8 cellular contexts compared by ENCODE assay signal in genomic region chrX:118345401-118346257, GRCh38. TPM values are rescaled to one million over a fixed set of nuclear protein-coding genes. Genes with fewer than 3 reads are reported as not detected.
A peak's percentile ranks its signal among the peaks of the same experiment; 100 is the strongest.
DNase-seq lines count a peak whose midpoint lies in the region; ATAC-seq and TF ChIP-seq lines count a peak whose summit lies in the region.

A gene with protein sequence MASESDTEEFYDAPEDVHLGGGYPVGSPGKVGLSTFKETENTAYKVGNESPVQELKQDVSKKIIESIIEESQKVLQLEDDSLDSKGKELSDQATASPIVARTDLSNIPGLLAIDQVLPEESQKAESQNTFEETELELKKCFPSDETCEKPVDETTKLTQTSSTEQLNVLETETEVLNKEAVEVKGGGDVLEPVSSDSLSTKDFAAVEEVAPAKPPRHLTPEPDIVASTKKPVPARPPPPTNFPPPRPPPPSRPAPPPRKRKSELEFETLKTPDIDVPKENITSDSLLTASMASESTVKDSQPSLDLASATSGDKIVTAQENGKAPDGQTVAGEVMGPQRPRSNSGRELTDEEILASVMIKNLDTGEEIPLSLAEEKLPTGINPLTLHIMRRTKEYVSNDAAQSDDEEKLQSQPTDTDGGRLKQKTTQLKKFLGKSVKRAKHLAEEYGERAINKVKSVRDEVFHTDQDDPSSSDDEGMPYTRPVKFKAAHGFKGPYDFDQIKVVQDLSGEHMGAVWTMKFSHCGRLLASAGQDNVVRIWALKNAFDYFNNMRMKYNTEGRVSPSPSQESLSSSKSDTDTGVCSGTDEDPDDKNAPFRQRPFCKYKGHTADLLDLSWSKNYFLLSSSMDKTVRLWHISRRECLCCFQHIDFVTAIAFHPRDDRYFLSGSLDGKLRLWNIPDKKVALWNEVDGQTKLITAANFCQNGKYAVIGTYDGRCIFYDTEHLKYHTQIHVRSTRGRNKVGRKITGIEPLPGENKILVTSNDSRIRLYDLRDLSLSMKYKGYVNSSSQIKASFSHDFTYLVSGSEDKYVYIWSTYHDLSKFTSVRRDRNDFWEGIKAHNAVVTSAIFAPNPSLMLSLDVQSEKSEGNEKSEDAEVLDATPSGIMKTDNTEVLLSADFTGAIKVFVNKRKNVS (plus strand): TSS chrX:118346106. CDS start chrX:118346504, 398 bp downstream.

- peak; percentile 78 for TF ChIP-seq POLR2A in erythroblast (IDR thresholded peaks at IDR 0.05; ENCODE audit: low read length)

- TSS peak; percentile 99 for BruUV-seq in Panc1 (replicated peaks; lab: Mats Ljungman, UMichigan)

- no peaks in the 10 kb centered on the region for H3K9me3 ChIP-seq in Panc1 (ENCODE audit: control insufficient read depth, insufficient read depth, low read depth, low read length)
- no peaks in the 10 kb centered on the region for H3K9me3 ChIP-seq in mucosa of stomach (ENCODE audit: control insufficient read depth, low read length)

- no peaks in the 10 kb centered on the region for H3K36me3 Mint-ChIP-seq in activated T-cell treated with anti-CD3 and anti-CD28 coated beads, Interleukin-2, amount 50 U/mL, for 4 hours (ENCODE audit: insufficient read depth)

- intact Hi-C loops in Panc1 (cut with micrococcal nuclease; ENCODE audit: unreplicated experiment) = no loop called here

- H3K4me3 ChIP-seq in Panc1 (ENCODE audit: low read depth in 2 of 2, low read length in 2 of 2) = peak within 1 kb of the TSS; percentile 94 to 99
- H3K4me3 ChIP-seq in mucosa of stomach (ENCODE audit: low read length) = peak within 1 kb of the TSS; percentile 56

- POLR2A ChIA-PET in Panc1 (lab: Charles Lee) = interaction anchor here (0.6 kb wide), 1 partner anchor 386 kb away, joined by 3 read pairs; no protein-coding TSS in a partner anchor

- H3K4me1 ChIP-seq in Panc1 (ENCODE audit: control insufficient read depth, insufficient read depth, low read length) = peaks cover 28% of the 10 kb centered on the region
- H3K4me1 ChIP-seq in mucosa of stomach (ENCODE audit: control insufficient read depth, insufficient read depth, low read length) = no peaks in the 10 kb centered on the region

- H3K9ac ChIP-seq in mucosa of stomach (ENCODE audit: low read length) = peak within 1 kb of the TSS; percentile 89

- H3K27me3 Mint-ChIP-seq in activated T-cell treated with anti-CD3 and anti-CD28 coated beads, Interleukin-2, amount 50 U/mL, for 4 hours (ENCODE audit: low read depth) = no peaks in the 10 kb centered on the region

- peak within 1 kb of the TSS; percentile 99 for H3K4me3 Mint-ChIP-seq in activated T-cell treated with anti-CD3 and anti-CD28 coated beads, Interleukin-2, amount 50 U/mL, for 4 hours

- peak; percentile 86 for ATAC-seq in GM21723 (IDR thresholded peaks at IDR 0.05; ENCODE audit: unreplicated experiment)
- peak; percentile 97 for ATAC-seq in Panc1
- ATAC-seq in activated T-cell treated with anti-CD3 and anti-CD28 coated beads, Interleukin-2, amount 50 U/mL, for 4 hours = peak; percentile 90 to 94

- H3K36me3 ChIP-seq in Panc1 (ENCODE audit: control insufficient read depth, insufficient read depth, low read length) = no peaks in the 10 kb centered on the region
- H3K36me3 ChIP-seq in mucosa of stomach (ENCODE audit: control insufficient read depth, insufficient read depth, low read length) = no peaks in the 10 kb centered on the region

- in situ Hi-C loops in Panc1 (cut with HindIII; ENCODE audit: low pct_unique_long_range_greater_than_20kb, low sequenced_read_pairs) = no loop called here

- no peak for TF ChIP-seq CTCF in Panc1 (IDR thresholded peaks at IDR 0.05)

- peaks cover 39% of the 10 kb centered on the region for H3K4me1 Mint-ChIP-seq in activated T-cell treated with anti-CD3 and anti-CD28 coated beads, Interleukin-2, amount 50 U/mL, for 4 hours (ENCODE audit: low read depth)

- H3K9me3 Mint-ChIP-seq in activated T-cell treated with anti-CD3 and anti-CD28 coated beads, Interleukin-2, amount 50 U/mL, for 4 hours = no peaks in the 10 kb centered on the region

- CTCF ChIA-PET in Panc1 (lab: Charles Lee) = no interaction called here

- H3K27me3 ChIP-seq in Panc1 (ENCODE audit: control insufficient read depth, insufficient read depth, low read length) = no peaks in the 10 kb centered on the region
- no peaks in the 10 kb centered on the region for H3K27me3 ChIP-seq in mucosa of stomach (ENCODE audit: control insufficient read depth, insufficient read depth, low read length)

- peak within 1 kb of the TSS; percentile 94 for H3K27ac ChIP-seq in Panc1 (ENCODE audit: low read length)

- peak; percentile 98 for DNase-seq in DMS53 (lab: John Stamatoyannopoulos, UW)
- DNase-seq in KG1 (lab: John Stamatoyannopoulos, UW) = peak; percentile 70
- DNase-seq in Panc1 (ENCODE audit: low read depth, low spot score) = peak; percentile 93
- peak; percentile 88 for DNase-seq in activated T-cell treated with anti-CD3 and anti-CD28 coated beads, Interleukin-2, amount 50 U/mL, for 4 hours
- peak; percentile 96 to 97 for DNase-seq in erythroblast (lab: John Stamatoyannopoulos, UW)
- DNase-seq in stimulated activated CD8-positive, alpha-beta memory T cell treated with anti-CD3 and anti-CD28 coated beads, Interleukin-7, amount 100 ng/mL, for 1 hour (ENCODE audit: low read depth in 2 of 2) = peak; percentile 80 to 81

RNA-seq across cellular contexts. Expression of the gene that starts here (rescaled TPM):
- total RNA-seq in Panc1 (2021; ENCODE audit: unreplicated experiment) = 22.3 TPM
- 12.2 TPM for polyA plus RNA-seq in Panc1 (2012; ENCODE audit: insufficient read length)
- 1 to 10 TPM; 8.0 to 8.6 (median 8.4) TPM for total RNA-seq in activated T-cell treated with anti-CD3 and anti-CD28 coated beads, Interleukin-2, amount 50 U/mL, for 4 hours

Comparison
In these comparisons a context has a peak if more than half of its experiments do, and no peak if none do; other contexts are left out.
1. Peak in every context shown above with its lines: DNase-seq, ATAC-seq, H3K4me3 ChIP-seq and H3K27ac ChIP-seq.